In the genomic region with DNA sequence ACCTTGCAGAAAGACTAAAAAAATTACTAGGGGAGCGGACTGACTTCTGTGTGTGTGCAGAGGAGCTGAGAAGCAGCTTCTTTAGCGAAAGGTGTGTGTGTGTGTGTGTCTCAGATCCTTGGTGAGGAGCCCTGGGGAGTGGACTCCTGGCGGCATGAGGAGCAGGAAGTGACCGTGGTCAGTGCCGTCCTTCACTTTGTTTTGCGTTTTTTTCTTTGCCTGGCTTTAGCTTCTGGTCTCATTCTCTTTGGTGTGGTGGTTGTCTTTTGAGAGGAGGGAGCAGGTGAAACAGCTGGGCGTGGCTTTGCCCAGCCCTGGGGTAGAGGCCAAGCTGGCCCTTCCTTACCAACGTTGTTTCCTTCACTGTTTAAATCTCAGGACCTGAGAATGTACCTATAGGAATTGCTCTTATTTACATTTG, we compare ENCODE assay signal across 2 cellular contexts.
TF ChIP-seq lines count a peak whose summit lies in the region.

No MANE protein-coding gene starts in this region.

TF ChIP-seq in A549, 52 proteins besides CTCF, POLR2A, EP300 and RAD21:
- TF ChIP-seq MAZ (IDR thresholded peaks at IDR 0.05; ENCODE audit: borderline replicate concordance, low read depth, low read length): no peak
- TF ChIP-seq, protein P1, sequence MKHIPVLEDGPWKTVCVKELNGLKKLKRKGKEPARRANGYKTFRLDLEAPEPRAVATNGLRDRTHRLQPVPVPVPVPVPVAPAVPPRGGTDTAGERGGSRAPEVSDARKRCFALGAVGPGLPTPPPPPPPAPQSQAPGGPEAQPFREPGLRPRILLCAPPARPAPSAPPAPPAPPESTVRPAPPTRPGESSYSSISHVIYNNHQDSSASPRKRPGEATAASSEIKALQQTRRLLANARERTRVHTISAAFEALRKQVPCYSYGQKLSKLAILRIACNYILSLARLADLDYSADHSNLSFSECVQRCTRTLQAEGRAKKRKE (CRISPR knock-in tag; IDR thresholded peaks at IDR 0.05; ENCODE audit: low read depth): no peak
- no peak for TF ChIP-seq HEYL (CRISPR knock-in tag; IDR thresholded peaks at IDR 0.05)
- TF ChIP-seq TFCP2L1 (CRISPR knock-in tag; IDR thresholded peaks at IDR 0.05): no peak
- TF ChIP-seq KDM1A (IDR thresholded peaks at IDR 0.05; ENCODE audit: low read depth): no peak
- TF ChIP-seq, protein P2, sequence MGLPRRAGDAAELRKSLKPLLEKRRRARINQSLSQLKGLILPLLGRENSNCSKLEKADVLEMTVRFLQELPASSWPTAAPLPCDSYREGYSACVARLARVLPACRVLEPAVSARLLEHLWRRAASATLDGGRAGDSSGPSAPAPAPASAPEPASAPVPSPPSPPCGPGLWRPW (IDR thresholded peaks at IDR 0.05): no peak
- no peak for TF ChIP-seq CBX2 (IDR thresholded peaks at IDR 0.05; ENCODE audit: borderline replicate concordance, low read depth)
- no peak for TF ChIP-seq RARB (CRISPR knock-in tag; IDR thresholded peaks at IDR 0.05)
- no peak for TF ChIP-seq NFE2L2 (conservative IDR thresholded peaks at IDR 0.05; ENCODE audit: low read length)
- no peak for TF ChIP-seq ESRRA (IDR thresholded peaks at IDR 0.05; ENCODE audit: borderline replicate concordance, low read length)
- no peak for TF ChIP-seq MYC (IDR thresholded peaks at IDR 0.05; ENCODE audit: borderline replicate concordance, low read length)
- TF ChIP-seq EHMT2 (IDR thresholded peaks at IDR 0.05; ENCODE audit: low read depth): no peak
- no peak for TF ChIP-seq ZNF302 (CRISPR knock-in tag; IDR thresholded peaks at IDR 0.05)
- TF ChIP-seq, protein P3, sequence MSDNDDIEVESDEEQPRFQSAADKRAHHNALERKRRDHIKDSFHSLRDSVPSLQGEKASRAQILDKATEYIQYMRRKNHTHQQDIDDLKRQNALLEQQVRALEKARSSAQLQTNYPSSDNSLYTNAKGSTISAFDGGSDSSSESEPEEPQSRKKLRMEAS (IDR thresholded peaks at IDR 0.05): no peak
- no peak for TF ChIP-seq GATA3 (IDR thresholded peaks at IDR 0.05; ENCODE audit: borderline replicate concordance)
- TF ChIP-seq, protein P4, sequence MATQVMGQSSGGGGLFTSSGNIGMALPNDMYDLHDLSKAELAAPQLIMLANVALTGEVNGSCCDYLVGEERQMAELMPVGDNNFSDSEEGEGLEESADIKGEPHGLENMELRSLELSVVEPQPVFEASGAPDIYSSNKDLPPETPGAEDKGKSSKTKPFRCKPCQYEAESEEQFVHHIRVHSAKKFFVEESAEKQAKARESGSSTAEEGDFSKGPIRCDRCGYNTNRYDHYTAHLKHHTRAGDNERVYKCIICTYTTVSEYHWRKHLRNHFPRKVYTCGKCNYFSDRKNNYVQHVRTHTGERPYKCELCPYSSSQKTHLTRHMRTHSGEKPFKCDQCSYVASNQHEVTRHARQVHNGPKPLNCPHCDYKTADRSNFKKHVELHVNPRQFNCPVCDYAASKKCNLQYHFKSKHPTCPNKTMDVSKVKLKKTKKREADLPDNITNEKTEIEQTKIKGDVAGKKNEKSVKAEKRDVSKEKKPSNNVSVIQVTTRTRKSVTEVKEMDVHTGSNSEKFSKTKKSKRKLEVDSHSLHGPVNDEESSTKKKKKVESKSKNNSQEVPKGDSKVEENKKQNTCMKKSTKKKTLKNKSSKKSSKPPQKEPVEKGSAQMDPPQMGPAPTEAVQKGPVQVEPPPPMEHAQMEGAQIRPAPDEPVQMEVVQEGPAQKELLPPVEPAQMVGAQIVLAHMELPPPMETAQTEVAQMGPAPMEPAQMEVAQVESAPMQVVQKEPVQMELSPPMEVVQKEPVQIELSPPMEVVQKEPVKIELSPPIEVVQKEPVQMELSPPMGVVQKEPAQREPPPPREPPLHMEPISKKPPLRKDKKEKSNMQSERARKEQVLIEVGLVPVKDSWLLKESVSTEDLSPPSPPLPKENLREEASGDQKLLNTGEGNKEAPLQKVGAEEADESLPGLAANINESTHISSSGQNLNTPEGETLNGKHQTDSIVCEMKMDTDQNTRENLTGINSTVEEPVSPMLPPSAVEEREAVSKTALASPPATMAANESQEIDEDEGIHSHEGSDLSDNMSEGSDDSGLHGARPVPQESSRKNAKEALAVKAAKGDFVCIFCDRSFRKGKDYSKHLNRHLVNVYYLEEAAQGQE (IDR thresholded peaks at IDR 0.05): no peak
- no peak for TF ChIP-seq CHD2 (IDR thresholded peaks at IDR 0.05; ENCODE audit: low read length, partially characterized antibody)
- TF ChIP-seq NPAS2 (CRISPR knock-in tag; IDR thresholded peaks at IDR 0.05; ENCODE audit: borderline replicate concordance): no peak
- no peak for TF ChIP-seq TP53 (CRISPR knock-in tag; IDR thresholded peaks at IDR 0.05)
- no peak for TF ChIP-seq JUNB (IDR thresholded peaks at IDR 0.05)

TF ChIP-seq in HepG2, 621 proteins besides CTCF, POLR2A, EP300 and RAD21:
- TF ChIP-seq ZNF749 (CRISPR knock-in tag; IDR thresholded peaks at IDR 0.05; ENCODE audit: borderline replicate concordance) (no peak), ZBTB7A (CRISPR knock-in tag; IDR thresholded peaks at IDR 0.05) (no peak), FOXA1 (IDR thresholded peaks at IDR 0.05) (no peak), FOXA1 (CRISPR knock-in tag; IDR thresholded peaks at IDR 0.05) (0 out of 2 replicates have a peak, but pooled peaks have one; percentile 19), SALL1 (CRISPR knock-in tag; IDR thresholded peaks at IDR 0.05) (0 out of 2 replicates have a peak, but pooled peaks have one; percentile 23), ASH2L (IDR thresholded peaks at IDR 0.05; ENCODE audit: insufficient read length, low read depth, low read length) (peak; percentile 40), IRF2 (CRISPR knock-in tag; IDR thresholded peaks at IDR 0.05) (0 out of 2 replicates have a peak, but pooled peaks have one; percentile 9), ELF3 (CRISPR knock-in tag; IDR thresholded peaks at IDR 0.05) (peak; percentile 53; the same call in 1 of the 2 replicates), SAP130 (CRISPR knock-in tag; IDR thresholded peaks at IDR 0.05; ENCODE audit: low read depth) (peak; percentile 54), ELF1 (CRISPR knock-in tag; IDR thresholded peaks at IDR 0.05) (peak; percentile 24; the same call in 1 of the 2 replicates)
- TF ChIP-seq, protein P5, sequence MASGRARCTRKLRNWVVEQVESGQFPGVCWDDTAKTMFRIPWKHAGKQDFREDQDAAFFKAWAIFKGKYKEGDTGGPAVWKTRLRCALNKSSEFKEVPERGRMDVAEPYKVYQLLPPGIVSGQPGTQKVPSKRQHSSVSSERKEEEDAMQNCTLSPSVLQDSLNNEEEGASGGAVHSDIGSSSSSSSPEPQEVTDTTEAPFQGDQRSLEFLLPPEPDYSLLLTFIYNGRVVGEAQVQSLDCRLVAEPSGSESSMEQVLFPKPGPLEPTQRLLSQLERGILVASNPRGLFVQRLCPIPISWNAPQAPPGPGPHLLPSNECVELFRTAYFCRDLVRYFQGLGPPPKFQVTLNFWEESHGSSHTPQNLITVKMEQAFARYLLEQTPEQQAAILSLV (CRISPR knock-in tag; IDR thresholded peaks at IDR 0.05; ENCODE audit: borderline replicate concordance): 0 out of 2 replicates have a peak, but pooled peaks have one; percentile 42
